18 cellular contexts compared by ENCODE assay signal in the genomic region with DNA sequence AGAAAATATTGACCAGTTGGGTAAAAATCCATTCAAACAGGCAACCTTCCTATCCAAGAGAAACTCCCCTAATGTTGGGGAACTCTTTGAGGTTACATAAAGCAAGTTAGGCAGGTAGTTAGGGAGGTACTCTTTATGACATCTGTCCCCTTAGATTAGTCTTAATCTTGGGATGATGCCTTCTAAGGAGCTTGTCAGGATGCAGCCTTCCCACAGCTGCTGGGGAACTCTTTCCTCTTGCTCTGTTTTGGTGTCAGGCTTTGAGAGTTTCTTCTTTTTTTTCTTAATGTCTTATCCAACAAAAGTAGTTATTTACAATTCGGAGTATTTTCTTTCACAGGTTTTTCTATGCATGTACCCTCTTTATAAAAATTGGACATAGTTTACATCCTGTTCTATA.
DNase-seq lines count a peak whose midpoint lies in the region; ATAC-seq, FAIRE-seq and TF ChIP-seq lines count a peak whose summit lies in the region.
"Had no signal": no experiment of that assay in that cellular context is flagged by ENCODE, and none has a peak within 500 bp of the region (broad histone marks: within the 10 kb centered on the region; RNA-seq: fewer than 3 reads in every experiment).

No MANE protein-coding gene starts in this region.

- no peaks in the 10 kb centered on the region for H3K9me3 ChIP-seq in WERI-Rb-1 (ENCODE audit: severe bottlenecking)
- H3K9me3 ChIP-seq in psoas muscle = no peaks in the 10 kb centered on the region
- H3K9me3 ChIP-seq in BE2C = no peaks in the 10 kb centered on the region
- H3K9me3 ChIP-seq: BLaER1 had no signal

- TF ChIP-seq CTCF in D721Med (IDR thresholded peaks at IDR 0.05; ENCODE audit: insufficient read depth, missing control alignments) = no peak
- TF ChIP-seq CTCF in WERI-Rb-1 (IDR thresholded peaks at IDR 0.05; ENCODE audit: low read depth, low read length) = no peak
- TF ChIP-seq CTCF in psoas muscle (IDR thresholded peaks at IDR 0.05) = no peak
- no peak for TF ChIP-seq CTCF in BE2C (IDR thresholded peaks at IDR 0.05; ENCODE audit: low read depth, low read length)

- H3K27me3 ChIP-seq in WERI-Rb-1 (ENCODE audit: insufficient read depth, low read depth, severe bottlenecking) = no peaks in the 10 kb centered on the region
- no peaks in the 10 kb centered on the region for H3K27me3 ChIP-seq in psoas muscle (ENCODE audit: insufficient read depth in 3 of 3, low read length in 2 of 3)
- H3K27me3 ChIP-seq in BE2C = no peaks in the 10 kb centered on the region
- H3K27me3 ChIP-seq: BLaER1 had no signal

- H3K27ac ChIP-seq in WERI-Rb-1 (peak overlapping the region; percentile 71), psoas muscle (peak overlapping the region; percentile 56)
- H3K27ac ChIP-seq: BLaER1, C4-2B had no signal

- H3K4me1 ChIP-seq in psoas muscle = peaks cover 35% of the 10 kb centered on the region
- no peaks in the 10 kb centered on the region for H3K4me1 ChIP-seq in BE2C
- H3K4me1 ChIP-seq: BLaER1 had no signal

- no peak for ATAC-seq in psoas muscle
- ATAC-seq: GM23338, HCT116 had no signal

- intact Hi-C loops in psoas muscle (cut with DNase I) = no loop called here

- FAIRE-seq in D721Med (lab: Jason Lieb, UNC) = peak; percentile 94
- FAIRE-seq: G401.6, GM19239 had no signal

- 81 to 87% (median 86%) methylated on average over 1 of the region's 1 CpG for WGBS in psoas muscle, 3 donors

- DNase-seq in D721Med (ENCODE audit: insufficient read length, low spot score) = peak; percentile 16
- DNase-seq in NCI-H524 treated with DMSO at 0.1 percent for 48 hours (lab: John Stamatoyannopoulos, UW) = peak; percentile 32
- peak; percentile 71 for DNase-seq in WERI-Rb-1
- no peak for DNase-seq in psoas muscle
- no peak for DNase-seq in germinal center (ENCODE audit: low spot score)
- DNase-seq in BE2C = no peak
- DNase-seq in NCI-H2196 treated with DMSO at 0.1 percent for 48 hours (lab: John Stamatoyannopoulos, UW; ENCODE audit: unreplicated experiment) = no peak
- DNase-seq: CD4-positive, CD25-positive, alpha-beta regulatory T cell; CD8-positive, alpha-beta memory T cell; DMS153; DND-41; H9 had no signal

- peaks cover 12% of the 10 kb centered on the region; the same call in 1 of the 2 replicates for H3K36me3 ChIP-seq in WERI-Rb-1
- no peaks in the 10 kb centered on the region for H3K36me3 ChIP-seq in psoas muscle (ENCODE audit: insufficient read depth in 1 of 2, low read depth in 1 of 2)
- no peaks in the 10 kb centered on the region for H3K36me3 ChIP-seq in BE2C
- H3K36me3 ChIP-seq: BLaER1 had no signal

- H3K4me3 ChIP-seq in WERI-Rb-1 (ENCODE audit: low read depth, low read length) = no peak overlapping the region
- H3K4me3 ChIP-seq in psoas muscle = no peak overlapping the region
- H3K4me3 ChIP-seq in BE2C (ENCODE audit: low read depth, low read length) = no peak overlapping the region
- H3K4me3 ChIP-seq: BLaER1, GM23338 had no signal

Comparison
In these comparisons a context has a peak if more than half of its experiments do, and no peak if none do; other contexts are left out.
1. DNase-seq: peak in D721Med (single experiment), NCI-H524 treated with DMSO at 0.1 percent for 48 hours (single experiment) and WERI-Rb-1 (single experiment); none in psoas muscle (0 of 2), germinal center (single experiment), BE2C (single experiment) and NCI-H2196 treated with DMSO at 0.1 percent for 48 hours (single experiment).